ENCODE assay signal across 14 cellular contexts in the genomic region with DNA sequence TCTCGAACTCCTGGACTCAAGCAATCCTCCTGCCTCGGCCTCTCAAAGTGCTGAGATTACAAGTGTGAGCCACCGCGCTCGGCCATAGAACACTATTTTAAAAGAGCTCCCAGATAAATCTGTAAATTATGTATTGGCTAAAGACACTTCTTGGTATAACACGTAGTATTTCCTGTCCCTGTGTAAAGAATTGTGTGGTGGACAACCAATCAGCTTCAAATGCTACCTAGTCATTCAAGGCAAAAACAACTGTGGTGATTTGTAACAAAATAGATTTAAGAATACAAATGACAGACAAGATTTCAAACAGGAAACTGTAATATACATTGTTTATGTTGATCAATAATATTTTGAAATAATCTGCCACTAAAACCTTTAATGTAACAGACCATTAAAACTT. TPM values are rescaled to one million over a fixed set of nuclear protein-coding genes. Genes with fewer than 3 reads are reported as not detected.
A peak's percentile ranks its signal among the peaks of the same experiment; 100 is the strongest.
DNase-seq lines count a peak whose midpoint lies in the region; ATAC-seq and TF ChIP-seq lines count a peak whose summit lies in the region.
"Had no signal": no experiment of that assay in that cellular context is flagged by ENCODE, and none has a peak within 500 bp of the region (broad histone marks: within the 10 kb centered on the region; RNA-seq: fewer than 3 reads in every experiment).

No MANE protein-coding gene starts in this region.

- H3K4me3 Mint-ChIP-seq in CD8-positive, alpha-beta T cell = peak overlapping the region; percentile 83
- H3K4me3 Mint-ChIP-seq in activated naive CD8-positive, alpha-beta T cell treated with anti-CD3 and anti-CD28 coated beads, Interleukin-2, amount 50 U/mL, for 24 hours = peak overlapping the region; percentile 2
- H3K4me3 Mint-ChIP-seq: H9 had no signal

- no peaks in the 10 kb centered on the region for H3K27me3 Mint-ChIP-seq in CD8-positive, alpha-beta T cell (ENCODE audit: low read depth)
- H3K27me3 Mint-ChIP-seq in activated naive CD8-positive, alpha-beta T cell treated with anti-CD3 and anti-CD28 coated beads, Interleukin-2, amount 50 U/mL, for 24 hours = no peaks in the 10 kb centered on the region

- H3K36me3 ChIP-seq in CD8-positive, alpha-beta T cell (ENCODE audit: insufficient read depth, low read length) = no peaks in the 10 kb centered on the region
- no peaks in the 10 kb centered on the region for H3K36me3 ChIP-seq in MM.1S (replicated peaks; ENCODE audit: insufficient read depth, low read length)
- peaks cover 11% of the 10 kb centered on the region for H3K36me3 ChIP-seq in neutrophil
- H3K36me3 ChIP-seq: cardiac muscle cell had no signal

- TF ChIP-seq CTCF in CD8-positive, alpha-beta T cell (IDR thresholded peaks at IDR 0.05) = no peak
- TF ChIP-seq CTCF in MM.1S (IDR thresholded peaks at IDR 0.05; ENCODE audit: low read length) (no peak), neutrophil (IDR thresholded peaks at IDR 0.05) (no peak), foreskin fibroblast (IDR thresholded peaks at IDR 0.05; ENCODE audit: low read depth, low read length) (no peak)

- H3K4me1 Mint-ChIP-seq in CD8-positive, alpha-beta T cell (ENCODE audit: low read depth) = peaks cover 62% of the 10 kb centered on the region
- peaks cover 67% of the 10 kb centered on the region for H3K4me1 Mint-ChIP-seq in activated naive CD8-positive, alpha-beta T cell treated with anti-CD3 and anti-CD28 coated beads, Interleukin-2, amount 50 U/mL, for 24 hours

- peak overlapping the region; percentile 79; the same call in 1 of the 2 replicates for H3K4me2 ChIP-seq in MM.1S (ENCODE audit: low read depth, low read length)

- H3K4me3 ChIP-seq in CD8-positive, alpha-beta T cell (ENCODE audit: low read depth, low read length) = peak overlapping the region; percentile 11
- H3K4me3 ChIP-seq in MM.1S (ENCODE audit: low read length) = peak overlapping the region; percentile 38
- H3K4me3 ChIP-seq in neutrophil (ENCODE audit: low read depth in 1 of 2, low read length in 1 of 2) = peak overlapping the region; percentile 43 to 53
- no peak overlapping the region for H3K4me3 ChIP-seq in foreskin fibroblast (ENCODE audit: low read depth in 1 of 2, low read length in 2 of 2)
- H3K4me3 ChIP-seq: cardiac muscle cell had no signal

- H3F3A ChIP-seq in MM.1S (ENCODE audit: insufficient read depth, low read length) = peaks cover 22% of the 10 kb centered on the region

- H4K20me1 ChIP-seq in MM.1S (ENCODE audit: insufficient read depth, low read length) = 0 out of 2 replicates have a peak, but pooled peaks cover 2% of the 10 kb centered on the region

- no peak overlapping the region for H3K9ac ChIP-seq in MM.1S (ENCODE audit: low read length)

- H3K27me3 ChIP-seq in CD8-positive, alpha-beta T cell (ENCODE audit: insufficient read depth, low read length) = no peaks in the 10 kb centered on the region
- H3K27me3 ChIP-seq in MM.1S (replicated peaks; ENCODE audit: insufficient read depth, low read length) (no peaks in the 10 kb centered on the region), neutrophil (no peaks in the 10 kb centered on the region)
- H3K27me3 ChIP-seq: cardiac muscle cell had no signal

- POLR2A ChIA-PET in CD8-positive, alpha-beta T cell (lab: Charles Lee) = interaction anchor here (0.9 to 7.6 kb wide), 5 partner anchors 10 to 23 kb away, joined by 3 to 168 read pairs (median 3); a partner anchor contains a TSS

- H2AFZ ChIP-seq in MM.1S (ENCODE audit: low read length) = no peak overlapping the region

- H3K4me1 ChIP-seq in CD8-positive, alpha-beta T cell (ENCODE audit: insufficient read depth, low read length) = peaks cover 64% of the 10 kb centered on the region
- H3K4me1 ChIP-seq in MM.1S (ENCODE audit: low read length) (peaks cover 22% of the 10 kb centered on the region), neutrophil (ENCODE audit: control insufficient read depth in 1 of 2, insufficient read depth in 1 of 2, low read depth in 1 of 2, low read length in 1 of 2) (peaks cover 89 to 94% of the 10 kb centered on the region in 2 experiments)

- H3K9me3 Mint-ChIP-seq in CD8-positive, alpha-beta T cell = no peaks in the 10 kb centered on the region
- H3K9me3 Mint-ChIP-seq in activated naive CD8-positive, alpha-beta T cell treated with anti-CD3 and anti-CD28 coated beads, Interleukin-2, amount 50 U/mL, for 24 hours = no peaks in the 10 kb centered on the region
- H3K9me3 Mint-ChIP-seq: H9 had no signal

- H3K36me3 Mint-ChIP-seq in CD8-positive, alpha-beta T cell = peaks cover 30% of the 10 kb centered on the region
- peaks cover 15% of the 10 kb centered on the region for H3K36me3 Mint-ChIP-seq in activated naive CD8-positive, alpha-beta T cell treated with anti-CD3 and anti-CD28 coated beads, Interleukin-2, amount 50 U/mL, for 24 hours (ENCODE audit: low read depth)

- H3K9me3 ChIP-seq in CD8-positive, alpha-beta T cell (ENCODE audit: low read length) = no peaks in the 10 kb centered on the region
- no peaks in the 10 kb centered on the region for H3K9me3 ChIP-seq in MM.1S (replicated peaks; ENCODE audit: insufficient read depth, low read length)
- no peaks in the 10 kb centered on the region for H3K9me3 ChIP-seq in neutrophil

- ATAC-seq in CD8-positive, alpha-beta T cell = no peak
- no peak for ATAC-seq in activated naive CD8-positive, alpha-beta T cell treated with anti-CD3 and anti-CD28 coated beads, Interleukin-2, amount 50 U/mL, for 24 hours
- no peak for ATAC-seq in HG03342 (IDR thresholded peaks at IDR 0.05; ENCODE audit: unreplicated experiment)

- H3K27ac Mint-ChIP-seq in CD8-positive, alpha-beta T cell = peak overlapping the region; percentile 99
- H3K27ac Mint-ChIP-seq in activated naive CD8-positive, alpha-beta T cell treated with anti-CD3 and anti-CD28 coated beads, Interleukin-2, amount 50 U/mL, for 24 hours = peak overlapping the region; percentile 93

- no peak for DNase-seq in CD8-positive, alpha-beta T cell
- DNase-seq in MM.1S (no peak), foreskin fibroblast (no peak), KBM-7 (no peak)
- DNase-seq in activated naive CD8-positive, alpha-beta T cell treated with anti-CD3 and anti-CD28 coated beads, Interleukin-2, amount 50 U/mL, for 24 hours = no peak
- DNase-seq: activated effector memory CD4-positive, alpha-beta T cell treated with anti-CD3 and anti-CD28 coated beads, Interleukin-2, amount 50 U/mL, for 16 hours; H9; NCI-H2107; retina; stimulated activated CD4-positive, alpha-beta T cell treated with anti-CD3 and anti-CD28 coated beads, Interleukin-4, amount 100 ng/mL, for 1 hour; stimulated activated naive CD4-positive, alpha-beta T cell had no signal

- H3K27ac ChIP-seq in CD8-positive, alpha-beta T cell (ENCODE audit: low read depth, low read length) = peak overlapping the region; percentile 53
- H3K27ac ChIP-seq in MM.1S (ENCODE audit: low read length) (peak overlapping the region; percentile 85; the same call in 1 of the 2 replicates), neutrophil (peak overlapping the region; percentile 96)

- intact Hi-C loops in CD8-positive, alpha-beta T cell (cut with DNase I, micrococcal nuclease) = loop anchor here in 1 of 2 experiments (1.0 to 5.0 kb wide), 3 partner anchors 14 to 507 kb away; a partner anchor contains a TSS

- H3K79me2 ChIP-seq in MM.1S (ENCODE audit: low read length) = peaks cover 88% of the 10 kb centered on the region

- CTCF ChIA-PET in CD8-positive, alpha-beta T cell (lab: Charles Lee) = interaction anchor here (1.2 to 12.1 kb wide), 3 partner anchors 14 to 22 kb away, joined by 3 to 220 read pairs (median 3); a partner anchor contains a TSS

- no peaks in the 10 kb centered on the region for H3K9me2 ChIP-seq in MM.1S (replicated peaks; ENCODE audit: insufficient read depth, low read length)

- in situ Hi-C loops in KBM-7 (cut with MboI; ENCODE audit: low pct_unique_long_range_greater_than_20kb, low sequenced_read_pairs) = no loop called here

RNA-seq across cellular contexts. Expression of a gene that starts 14.6 kb away (rescaled TPM):
- total RNA-seq in CD8-positive, alpha-beta T cell = 10 to 100 TPM; 60.5 to 60.7 TPM

RNA-seq across cellular contexts. Expression of a gene that starts 21.9 kb away (rescaled TPM):
- 1 to 10 TPM; 3.6 to 3.8 TPM for total RNA-seq in CD8-positive, alpha-beta T cell

Comparison
In these comparisons a context has a peak if more than half of its experiments do, and no peak if none do; other contexts are left out.
1. H3K4me3 ChIP-seq: peak in CD8-positive, alpha-beta T cell (single experiment), MM.1S (single experiment) and neutrophil (2 of 2); none in foreskin fibroblast (0 of 2).
2. Peak in every context shown above with its lines, with median percentiles within 50 percentile points of each other: H3K27ac ChIP-seq.